8 cellular contexts compared by ENCODE assay signal in genomic region chr2:96637385-96638143, GRCh38. TPM values are rescaled to one million over a fixed set of nuclear protein-coding genes. Genes with fewer than 3 reads are reported as not detected.
DNase-seq lines count a peak whose midpoint lies in the region; ATAC-seq and TF ChIP-seq lines count a peak whose summit lies in the region.

No MANE protein-coding gene starts in this region.

- peak overlapping the region; percentile 97 for H3K4me3 Mint-ChIP-seq in activated CD4-positive, alpha-beta memory T cell treated with anti-CD3 and anti-CD28 coated beads for 36 hours

- H3K9ac ChIP-seq in duodenal mucosa (ENCODE audit: low read depth in 1 of 2, low read length in 2 of 2): peak overlapping the region; percentile 91 to 93

- TF ChIP-seq CTCF in lung (IDR thresholded peaks at IDR 0.05; ENCODE audit: control extremely low read depth, extremely low read depth): no peak

- no peaks in the 10 kb centered on the region for H3K27me3 Mint-ChIP-seq in activated CD4-positive, alpha-beta memory T cell treated with anti-CD3 and anti-CD28 coated beads for 36 hours

- no peaks in the 10 kb centered on the region for H3K9me3 Mint-ChIP-seq in activated CD4-positive, alpha-beta memory T cell treated with anti-CD3 and anti-CD28 coated beads for 36 hours

- no peaks in the 10 kb centered on the region for H3K36me3 ChIP-seq in duodenal mucosa (ENCODE audit: control insufficient read depth in 1 of 2, insufficient read depth in 2 of 2, low read length in 2 of 2)
- peaks cover 0 to 5% of the 10 kb centered on the region in 2 donors for H3K36me3 ChIP-seq in lung (ENCODE audit: control insufficient read depth in 2 of 2, insufficient read depth in 2 of 2, low read length in 2 of 2)

- POLR2A ChIA-PET in activated CD4-positive, alpha-beta memory T cell treated with anti-CD3 and anti-CD28 coated beads for 36 hours (lab: Charles Lee): interaction anchor here (0.7 to 1.7 kb wide), 8 partner anchors 10 to 333 kb away, joined by 3 to 11 read pairs (median 4); partner anchors contain the start of genes ANKRD39 and CNNM4

- peaks cover 28% of the 10 kb centered on the region for H3K4me1 Mint-ChIP-seq in activated CD4-positive, alpha-beta memory T cell treated with anti-CD3 and anti-CD28 coated beads for 36 hours (ENCODE audit: low read depth)

- H3K36me3 Mint-ChIP-seq in activated CD4-positive, alpha-beta memory T cell treated with anti-CD3 and anti-CD28 coated beads for 36 hours: peaks cover 16% of the 10 kb centered on the region

- ATAC-seq in GM18508 (IDR thresholded peaks at IDR 0.05; ENCODE audit: insufficient read depth, unreplicated experiment) (peak; percentile 36), HG03045 (IDR thresholded peaks at IDR 0.05; ENCODE audit: unreplicated experiment) (peak; percentile 78), lung (ENCODE audit: insufficient read depth, low FRiP score) (peak; percentile 92)

- peak overlapping the region; percentile 92 for H3K27ac ChIP-seq in duodenal mucosa (ENCODE audit: low read depth, low read length)
- peak overlapping the region; percentile 96 to 98 for H3K27ac ChIP-seq in lung (ENCODE audit: low read depth in 1 of 2, low read length in 1 of 2)

- CTCF ChIA-PET in activated CD4-positive, alpha-beta memory T cell treated with anti-CD3 and anti-CD28 coated beads for 36 hours (lab: Charles Lee): interaction anchor here (0.6 to 2.3 kb wide), 4 partner anchors 81 to 133 kb away, joined by 3 to 10 read pairs (median 8); partner anchors contain the start of gene CNNM4

- DNase-seq in A172 (ENCODE audit: low spot score) (peak; percentile 81), NCI-H446 (lab: John Stamatoyannopoulos, UW) (peak; percentile 64 to 74), lung (ENCODE audit: low spot score) (peak; percentile 89)
- peak; percentile 88 for DNase-seq in activated CD4-positive, alpha-beta memory T cell treated with anti-CD3 and anti-CD28 coated beads for 36 hours
- DNase-seq in stimulated activated CD4-positive, alpha-beta T cell treated with anti-CD3 and anti-CD28 coated beads, TNF-alpha, amount 100 ng/mL, for 24 hours (ENCODE audit: low read depth in 3 of 3): peak; percentile 61 to 82 (median 66)

- H3K27me3 ChIP-seq in duodenal mucosa (ENCODE audit: control insufficient read depth in 1 of 2, insufficient read depth in 2 of 2, low read length in 2 of 2): no peaks in the 10 kb centered on the region
- H3K27me3 ChIP-seq in lung (ENCODE audit: control insufficient read depth, insufficient read depth): no peaks in the 10 kb centered on the region

- H3K4me3 ChIP-seq in duodenal mucosa (ENCODE audit: low read depth in 1 of 2, low read length in 2 of 2) (peak overlapping the region; percentile 71 to 81), lung (peak overlapping the region; percentile 58)

- H3K27ac Mint-ChIP-seq in activated CD4-positive, alpha-beta memory T cell treated with anti-CD3 and anti-CD28 coated beads for 36 hours: peak overlapping the region; percentile 90

- no peaks in the 10 kb centered on the region for H3K9me3 ChIP-seq in duodenal mucosa (ENCODE audit: control insufficient read depth in 1 of 2, low read length in 2 of 2)
- no peaks in the 10 kb centered on the region for H3K9me3 ChIP-seq in lung (ENCODE audit: control insufficient read depth in 2 of 2, insufficient read depth in 1 of 2, low read length in 1 of 2)

- intact Hi-C loops in activated CD4-positive, alpha-beta memory T cell treated with anti-CD3 and anti-CD28 coated beads for 36 hours (cut with micrococcal nuclease): loop anchor here (1.0 to 10.0 kb wide), 6 partner anchors 45 to 490 kb away; partner anchors contain the start of genes ARID5A, DUSP2 and LMAN2L

- WGBS in lung, 2 donors: 0 to 1% methylated on average over 40 to 50 of the region's 50 CpGs

- H3K4me1 ChIP-seq in duodenal mucosa (ENCODE audit: control insufficient read depth in 1 of 2, insufficient read depth in 2 of 2, low read length in 2 of 2) (peaks cover 18 to 23% of the 10 kb centered on the region in 2 donors), lung (ENCODE audit: control insufficient read depth in 2 of 2, insufficient read depth in 2 of 2, low read length in 2 of 2) (peaks cover 0 to 9% of the 10 kb centered on the region in 2 donors)

RNA-seq across cellular contexts. Expression of gene KANSL3, which starts 0.5 kb away (rescaled TPM):
- 32.7 and 36.7 TPM in 2 replicates for total RNA-seq in A172 (2014; rRNA removed; shearing (Covaris generic))
- total RNA-seq in activated CD4-positive, alpha-beta memory T cell treated with anti-CD3 and anti-CD28 coated beads for 36 hours: 10 to 100 TPM; 33.7 to 39.4 TPM
- total RNA-seq in lung: 10 to 100 TPM; 49.1 to 91.4 TPM
- 10 to 100 TPM; 16.7 to 18.2 TPM for polyA plus RNA-seq in lung

RNA-seq across cellular contexts. Expression of gene FER1L5, which starts 5.0 kb away (rescaled TPM):
- total RNA-seq in A172 (2014; rRNA removed; shearing (Covaris generic)): 0.10 and 0.22 TPM in 2 replicates
- not detected for total RNA-seq in activated CD4-positive, alpha-beta memory T cell treated with anti-CD3 and anti-CD28 coated beads for 36 hours
- total RNA-seq in lung: under 1 TPM; 0.64 to 0.77 TPM
- polyA plus RNA-seq in lung: under 1 TPM; 0.09 to 0.16 TPM

Comparison
In these comparisons a context has a peak if more than half of its experiments do, and no peak if none do; other contexts are left out.
1. Peak in every context shown above with its lines: DNase-seq, ATAC-seq, H3K4me3 ChIP-seq and H3K27ac ChIP-seq.
2. ATAC-seq: peak in every context shown above with its lines; median percentile 92 in lung; 78 in HG03045; 36 in GM18508.